11 cellular contexts compared by ENCODE assay signal in genomic region chr13:75704942-75705320, GRCh38.
A peak's percentile ranks its signal among the peaks of the same experiment; 100 is the strongest.
DNase-seq lines count a peak whose midpoint lies in the region; ATAC-seq and TF ChIP-seq lines count a peak whose summit lies in the region.
"Had no signal": no experiment of that assay in that cellular context is flagged by ENCODE, and none has a peak within 500 bp of the region (broad histone marks: within the 10 kb centered on the region; RNA-seq: fewer than 3 reads in every experiment).

No MANE protein-coding gene starts in this region.

- peaks cover 88% of the 10 kb centered on the region for H3K79me2 ChIP-seq in osteoblast (ENCODE audit: insufficient read depth, low read length)

- DNase-seq in DMS153 treated with DMSO at 0.1 percent for 48 hours (lab: John Stamatoyannopoulos, UW; ENCODE audit: unreplicated experiment) (peak; percentile 50), NCI-H2171 treated with DMSO at 0.1 percent for 48 hours (lab: John Stamatoyannopoulos, UW) (peak; percentile 77), osteoblast (ENCODE audit: insufficient read length, low spot score, missing footprints) (no peak), glomerular visceral epithelial cell (ENCODE audit: extremely low spot score) (no peak), Right ventricle myocardium inferior (ENCODE audit: missing footprints) (no peak), NCI-H1048 (lab: John Stamatoyannopoulos, UW) (no peak)
- DNase-seq in effector memory CD8-positive, alpha-beta T cell, result no peak
- DNase-seq: midbrain; stimulated activated CD4-positive, alpha-beta T cell treated with anti-CD3 and anti-CD28 coated beads, Interleukin-1b, Interleukin-23, amount 100 ng/mL, for 48 hours had no signal

- peaks cover 57% of the 10 kb centered on the region for H3K4me1 ChIP-seq in osteoblast (ENCODE audit: insufficient read depth, low read length)

- peaks cover 71% of the 10 kb centered on the region for H4K20me1 ChIP-seq in osteoblast (ENCODE audit: insufficient read depth, low read length)

- peaks cover 4 to 7% of the 10 kb centered on the region in 2 donors for H3K4me1 Mint-ChIP-seq in effector memory CD8-positive, alpha-beta T cell (ENCODE audit: low read depth in 2 of 2)

- no peak overlapping the region for H2AFZ ChIP-seq in osteoblast (ENCODE audit: low read length)

- peak overlapping the region; percentile 95 for H3K27ac ChIP-seq in osteoblast (ENCODE audit: low read depth, low read length)

- peaks cover 26% of the 10 kb centered on the region for H3K36me3 ChIP-seq in osteoblast (ENCODE audit: insufficient read depth, low read length)

- H3K36me3 Mint-ChIP-seq in effector memory CD8-positive, alpha-beta T cell (ENCODE audit: insufficient read depth), result no peaks in the 10 kb centered on the region

- no peaks in the 10 kb centered on the region for H3K9me3 ChIP-seq in osteoblast (ENCODE audit: low read depth, low read length)

- no peaks in the 10 kb centered on the region for H3K27me3 Mint-ChIP-seq in effector memory CD8-positive, alpha-beta T cell

- no peak overlapping the region for H3K4me3 Mint-ChIP-seq in effector memory CD8-positive, alpha-beta T cell

- ATAC-seq in effector memory CD8-positive, alpha-beta T cell (replicated peaks), result no peak
- no peak for ATAC-seq in GM21786 (IDR thresholded peaks at IDR 0.05; ENCODE audit: unreplicated experiment)
- ATAC-seq in Right ventricle myocardium inferior, result no peak
- ATAC-seq: K562 had no signal

- no peaks in the 10 kb centered on the region for H3K9me3 Mint-ChIP-seq in effector memory CD8-positive, alpha-beta T cell

- peak overlapping the region; percentile 17 to 47 for H3K27ac Mint-ChIP-seq in effector memory CD8-positive, alpha-beta T cell

- peak overlapping the region; percentile 42 for H3K4me3 ChIP-seq in osteoblast (ENCODE audit: insufficient read depth, low read length)
- H3K4me3 ChIP-seq: K562 had no signal

- H3K27me3 ChIP-seq in osteoblast (ENCODE audit: insufficient read depth, low read length), result no peaks in the 10 kb centered on the region

- no peak for TF ChIP-seq CTCF in osteoblast (IDR thresholded peaks at IDR 0.05; ENCODE audit: extremely low read depth, low read depth, low read length)

- peak overlapping the region; percentile 65 for H3K4me2 ChIP-seq in osteoblast (ENCODE audit: insufficient read depth, low read length)

- intact Hi-C loops in Right ventricle myocardium inferior (cut with DNase I), result no loop called here

Comparison
In these comparisons a context has a peak if more than half of its experiments do, and no peak if none do; other contexts are left out.
1. DNase-seq: peak in DMS153 treated with DMSO at 0.1 percent for 48 hours (single experiment) and NCI-H2171 treated with DMSO at 0.1 percent for 48 hours (single experiment); none in effector memory CD8-positive, alpha-beta T cell (0 of 3), osteoblast (single experiment), glomerular visceral epithelial cell (single experiment), Right ventricle myocardium inferior (single experiment) and NCI-H1048 (single experiment).